In genomic region chr7:20237464-20238267, GRCh38 we compare ENCODE assay signal across 26 cellular contexts. TPM values are rescaled to one million over a fixed set of nuclear protein-coding genes. Genes with fewer than 3 reads are reported as not detected.
DNase-seq lines count a peak whose midpoint lies in the region; ATAC-seq, FAIRE-seq and TF ChIP-seq lines count a peak whose summit lies in the region.
"Had no signal": no experiment of that assay in that cellular context is flagged by ENCODE, and none has a peak within 500 bp of the region (broad histone marks: within the 10 kb centered on the region; RNA-seq: fewer than 3 reads in every experiment).

No MANE protein-coding gene starts in this region.

- no peak overlapping the region for H3K9ac ChIP-seq in kidney (ENCODE audit: low read length in 2 of 2)

- no peaks in the 10 kb centered on the region for H3K9me3 ChIP-seq in HEK293 (ENCODE audit: control insufficient read depth, insufficient read depth, low read depth, low read length)
- no peaks in the 10 kb centered on the region for H3K9me3 ChIP-seq in heart right ventricle
- no peaks in the 10 kb centered on the region for H3K9me3 ChIP-seq in kidney (ENCODE audit: control insufficient read depth in 1 of 2, low read length in 2 of 2)
- H3K9me3 ChIP-seq: ovary, right atrium auricular region, SJCRH30 had no signal

- peaks cover 6% of the 10 kb centered on the region for H3K9me3 Mint-ChIP-seq in Calu3 (ENCODE audit: low read depth, unreplicated experiment)
- no peaks in the 10 kb centered on the region for H3K9me3 Mint-ChIP-seq in WTC11
- no peaks in the 10 kb centered on the region for H3K9me3 Mint-ChIP-seq in memory B cell
- H3K9me3 Mint-ChIP-seq: activated CD4-positive, alpha-beta memory T cell treated with anti-CD3 and anti-CD28 coated beads, Interleukin-2, amount 10 ng/mL, durations not matched to agents 7 days and 5 days had no signal

- no peaks in the 10 kb centered on the region for H3K27me3 ChIP-seq in heart right ventricle
- H3K27me3 ChIP-seq: ovary, right atrium auricular region, SJCRH30 had no signal

- 84 to 86% methylated on average over 2 of the region's 2 CpGs for WGBS in heart right ventricle, 2 donors

- peaks cover 61% of the 10 kb centered on the region for H3K4me1 Mint-ChIP-seq in Calu3 (ENCODE audit: low read depth, unreplicated experiment)
- H3K4me1 Mint-ChIP-seq in WTC11 = peaks cover 17% of the 10 kb centered on the region
- peaks cover 40% of the 10 kb centered on the region for H3K4me1 Mint-ChIP-seq in memory B cell

- ATAC-seq in WTC11 = peak; percentile 39; the same call in 1 of the 2 replicates
- no peak for ATAC-seq in memory B cell (ENCODE audit: low read depth)
- no peak for ATAC-seq in GM21528 (IDR thresholded peaks at IDR 0.05; ENCODE audit: low FRiP score, unreplicated experiment)
- no peak for ATAC-seq in heart right ventricle

- H3K27ac Mint-ChIP-seq in Calu3 (ENCODE audit: unreplicated experiment) (peak overlapping the region; percentile 57), WTC11 (no peak overlapping the region), memory B cell (peak overlapping the region; percentile 94)
- H3K27ac Mint-ChIP-seq: activated CD4-positive, alpha-beta memory T cell treated with anti-CD3 and anti-CD28 coated beads, Interleukin-2, amount 10 ng/mL, durations not matched to agents 7 days and 5 days; naive thymus-derived CD4-positive, alpha-beta T cell had no signal

- POLR2A ChIA-PET in HEK293 (lab: Yijun Ruan, JAX) (interaction anchor here (0.6 to 0.9 kb wide), 2 partner anchors 17 to 1197 kb away, joined by 3 to 5 read pairs; no protein-coding TSS in a partner anchor), WTC11 (lab: Charles Lee) (interaction anchor here (0.6 kb wide), 1 partner anchor 93 kb away, joined by 3 read pairs; no protein-coding TSS in a partner anchor)

- no peaks in the 10 kb centered on the region for H3K36me3 Mint-ChIP-seq in Calu3 (ENCODE audit: insufficient read depth, unreplicated experiment)
- H3K36me3 Mint-ChIP-seq in WTC11 = no peaks in the 10 kb centered on the region
- no peaks in the 10 kb centered on the region for H3K36me3 Mint-ChIP-seq in memory B cell
- H3K36me3 Mint-ChIP-seq: naive thymus-derived CD4-positive, alpha-beta T cell had no signal

- H3K4me1 ChIP-seq in HEK293 (ENCODE audit: control insufficient read depth, insufficient read depth, low read length) = peaks cover 6% of the 10 kb centered on the region
- H3K4me1 ChIP-seq in heart right ventricle = peaks cover 0 to 12% (median 0%) of the 10 kb centered on the region in 9 donors
- H3K4me1 ChIP-seq in kidney (ENCODE audit: control insufficient read depth in 1 of 2, insufficient read depth in 1 of 2, low read depth in 1 of 2, low read length in 2 of 2) = no peaks in the 10 kb centered on the region
- H3K4me1 ChIP-seq: right atrium auricular region had no signal

- H3K4me3 ChIP-seq in HEK293 (ENCODE audit: low read depth, low read length) = no peak overlapping the region
- H3K4me3 ChIP-seq in heart right ventricle = no peak overlapping the region
- no peak overlapping the region for H3K4me3 ChIP-seq in kidney (ENCODE audit: low read length in 2 of 2)
- H3K4me3 ChIP-seq: ovary, right atrium auricular region, SJCRH30 had no signal

- H3K4me3 Mint-ChIP-seq in Calu3 (ENCODE audit: low read depth, unreplicated experiment) (no peak overlapping the region), WTC11 (no peak overlapping the region), memory B cell (peak overlapping the region; percentile 85)
- H3K4me3 Mint-ChIP-seq: activated CD4-positive, alpha-beta memory T cell treated with anti-CD3 and anti-CD28 coated beads, Interleukin-2, amount 10 ng/mL, durations not matched to agents 7 days and 5 days; naive thymus-derived CD4-positive, alpha-beta T cell had no signal

- no peaks in the 10 kb centered on the region for H3K27me3 Mint-ChIP-seq in Calu3 (ENCODE audit: unreplicated experiment)
- no peaks in the 10 kb centered on the region for H3K27me3 Mint-ChIP-seq in WTC11 (ENCODE audit: low read depth)
- H3K27me3 Mint-ChIP-seq in memory B cell = no peaks in the 10 kb centered on the region

- H3K36me3 ChIP-seq in HEK293 (ENCODE audit: control insufficient read depth in 2 of 2, insufficient read depth in 1 of 2, low read length in 2 of 2) (no peaks in the 10 kb centered on the region), heart right ventricle (no peaks in the 10 kb centered on the region), kidney (ENCODE audit: control insufficient read depth in 1 of 2, insufficient read depth in 2 of 2, low read length in 2 of 2) (no peaks in the 10 kb centered on the region)
- H3K36me3 ChIP-seq: ovary, right atrium auricular region, SJCRH30 had no signal

- intact Hi-C loops in Calu3 (cut with micrococcal nuclease; ENCODE audit: unreplicated experiment) (no loop called here), heart right ventricle (cut with DNase I) (no loop called here), kidney (cut with DNase I) (no loop called here)

- no peak for FAIRE-seq in kidney (lab: Jason Lieb, UNC)
- FAIRE-seq: bronchial epithelial cell had no signal

- DNase-seq in Calu3 (no peak), WTC11 (ENCODE audit: low spot score) (no peak), memory B cell (ENCODE audit: low spot score in 2 of 2) (no peak), heart right ventricle (no peak), SK-N-DZ (ENCODE audit: low spot score) (no peak), kidney (no peak)
- DNase-seq: activated CD4-positive, alpha-beta memory T cell treated with anti-CD3 and anti-CD28 coated beads, Interleukin-2, amount 10 ng/mL, durations not matched to agents 7 days and 5 days; activated CD4-positive, alpha-beta T cell treated with anti-CD3 and anti-CD28 coated beads for 1 hour; activated CD8-positive, alpha-beta memory T cell treated with anti-CD3 and anti-CD28 coated beads, Interleukin-2, amount 50 U/mL, for 48 hours; activated naive CD4-positive, alpha-beta T cell treated with anti-CD3 and anti-CD28 coated beads, Interleukin-2, amount 50 U/mL, for 16 hours; DMS79; effector CD8-positive, alpha-beta T cell; GDM1; GOT3; naive thymus-derived CD4-positive, alpha-beta T cell; NCI-H1092 treated with DMSO at 0.1 percent for 48 hours; NCI-H187 treated with DMSO at 0.1 percent for 48 hours; NCI-H526; ovary; SJCRH30; T-helper 1 cell had no signal

- TF ChIP-seq CTCF in Calu3 (IDR thresholded peaks at IDR 0.05; ENCODE audit: unreplicated experiment) = no peak
- no peak for TF ChIP-seq CTCF in HEK293 (tag by site-specific recombination; IDR thresholded peaks at IDR 0.05)
- TF ChIP-seq CTCF in WTC11 (IDR thresholded peaks at IDR 0.05) = no peak
- TF ChIP-seq CTCF in heart right ventricle (IDR thresholded peaks at IDR 0.05) = no peak
- no peak for TF ChIP-seq CTCF in kidney (IDR thresholded peaks at IDR 0.05; ENCODE audit: borderline replicate concordance, extremely low read depth, insufficient read depth)

- CTCF ChIA-PET in Calu3 (lab: Charles Lee) = interaction anchor here (1.5 kb wide), 1 partner anchor 17 kb away, joined by 3 read pairs; no protein-coding TSS in a partner anchor
- CTCF ChIA-PET in HEK293 (lab: Yijun Ruan, JAX) = no interaction called here
- CTCF ChIA-PET in WTC11 (lab: Charles Lee) = no interaction called here

- H3K27ac ChIP-seq in HEK293 (ENCODE audit: extremely low read depth, low read depth, low read length) (no peak overlapping the region), heart right ventricle (no peak overlapping the region), kidney (ENCODE audit: low read depth in 2 of 2, low read length in 2 of 2) (no peak overlapping the region)
- H3K27ac ChIP-seq: ovary, right atrium auricular region, SJCRH30 had no signal

- BruUV-seq in Calu3 (replicated peaks; lab: Mats Ljungman, UMichigan) = no TSS peak

TF ChIP-seq in HEK293, 187 proteins besides CTCF, POLR2A, EP300 and RAD21 (continues in another document):
- no peak for TF ChIP-seq ZNF621 (tag by site-specific recombination; IDR thresholded peaks at IDR 0.05)
- TF ChIP-seq ZSCAN4 (tag by site-specific recombination; IDR thresholded peaks at IDR 0.05) = no peak
- no peak for TF ChIP-seq ZNF350 (tag by site-specific recombination; IDR thresholded peaks at IDR 0.05)

TF ChIP-seq in WTC11, 78 proteins besides CTCF, POLR2A, EP300 and RAD21 (continues in another document):
- TF ChIP-seq ZBTB21 (CRISPR knock-in tag; IDR thresholded peaks at IDR 0.05; ENCODE audit: borderline replicate concordance) (no peak), GTF2I (CRISPR knock-in tag; conservative IDR thresholded peaks at IDR 0.05) (no peak), ZNF416 (CRISPR knock-in tag; IDR thresholded peaks at IDR 0.05) (no peak), CREB1 (CRISPR knock-in tag; IDR thresholded peaks at IDR 0.05) (no peak), SMAD4 (CRISPR knock-in tag; IDR thresholded peaks at IDR 0.05) (no peak), TEAD1 (CRISPR knock-in tag; IDR thresholded peaks at IDR 0.05) (no peak), CREM (CRISPR knock-in tag; IDR thresholded peaks at IDR 0.05) (no peak)
- TF ChIP-seq, protein P1, sequence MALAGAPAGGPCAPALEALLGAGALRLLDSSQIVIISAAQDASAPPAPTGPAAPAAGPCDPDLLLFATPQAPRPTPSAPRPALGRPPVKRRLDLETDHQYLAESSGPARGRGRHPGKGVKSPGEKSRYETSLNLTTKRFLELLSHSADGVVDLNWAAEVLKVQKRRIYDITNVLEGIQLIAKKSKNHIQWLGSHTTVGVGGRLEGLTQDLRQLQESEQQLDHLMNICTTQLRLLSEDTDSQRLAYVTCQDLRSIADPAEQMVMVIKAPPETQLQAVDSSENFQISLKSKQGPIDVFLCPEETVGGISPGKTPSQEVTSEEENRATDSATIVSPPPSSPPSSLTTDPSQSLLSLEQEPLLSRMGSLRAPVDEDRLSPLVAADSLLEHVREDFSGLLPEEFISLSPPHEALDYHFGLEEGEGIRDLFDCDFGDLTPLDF (CRISPR knock-in tag; IDR thresholded peaks at IDR 0.05) = no peak

RNA-seq across cellular contexts. Expression of gene MACC1, which starts 20.5 kb away (rescaled TPM):
- total RNA-seq in Calu3 (2022) (190 and 199 TPM in 2 replicates), WTC11 (2021) (14.6 to 23.0 TPM (median 22.4 TPM) in 3 replicates), heart right ventricle (under 1 TPM in 7 of 10 donors, not detected in 3; 0.02 to 0.82 (median 0.26) TPM), kidney (72.6 TPM)
- polyA plus RNA-seq in heart right ventricle (under 1 TPM in 1 of 2 donors, not detected in 1; under 0.01 TPM), kidney (ENCODE audit: insufficient read depth, low read depth, low replicate concordance) (3.7 TPM)
- polyA plus RNA-seq in SK-N-DZ (2014; cell fraction: cytosol; rRNA removed) = not detected in 2 replicates
- not detected in 2 replicates for polyA plus RNA-seq in SK-N-DZ (2014; cell fraction: nucleus; rRNA removed)
- polyA plus RNA-seq: BJ had no signal
